29 cellular contexts compared by ENCODE assay signal in the genomic region with DNA sequence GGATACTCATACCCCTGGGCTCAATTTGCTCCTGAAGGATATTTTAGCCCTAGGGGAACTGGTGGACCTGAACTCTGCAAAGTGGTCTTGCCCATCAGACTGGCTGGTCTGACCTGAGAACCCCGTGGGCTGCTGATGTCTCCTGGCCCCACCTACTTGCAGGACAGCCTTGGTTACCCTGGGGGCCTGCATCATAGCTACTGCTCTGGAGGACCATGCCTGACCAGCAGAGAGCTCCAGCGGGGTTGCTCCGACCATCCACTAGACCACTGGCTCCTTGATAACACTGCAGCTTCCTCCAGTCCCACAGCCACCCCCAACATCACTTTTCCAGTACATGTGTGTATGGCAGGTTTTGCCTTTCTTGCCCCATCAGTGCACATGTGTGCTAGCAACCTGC.
A peak's percentile ranks its signal among the peaks of the same experiment; 100 is the strongest.
DNase-seq lines count a peak whose midpoint lies in the region; ATAC-seq, FAIRE-seq and TF ChIP-seq lines count a peak whose summit lies in the region.
"Had no signal": no experiment of that assay in that cellular context is flagged by ENCODE, and none has a peak within 500 bp of the region (broad histone marks: within the 10 kb centered on the region; RNA-seq: fewer than 3 reads in every experiment).

No MANE protein-coding gene starts in this region.

- intact Hi-C loops in sigmoid colon (cut with DNase I), result no loop called here
- intact Hi-C loops in upper lobe of right lung (cut with DNase I), result no loop called here

- H2AFZ ChIP-seq in astrocyte (ENCODE audit: low read depth, low read length), result no peak overlapping the region

- H3K36me3 ChIP-seq in astrocyte (ENCODE audit: insufficient read depth, low read length) (no peaks in the 10 kb centered on the region), sigmoid colon (no peaks in the 10 kb centered on the region), upper lobe of right lung (no peaks in the 10 kb centered on the region), brain microvascular endothelial cell (replicated peaks) (no peaks in the 10 kb centered on the region)
- H3K36me3 ChIP-seq: BE2C, BLaER1 had no signal

- no peak overlapping the region for H3K4me3 Mint-ChIP-seq in astrocyte (ENCODE audit: unreplicated experiment)
- H3K4me3 Mint-ChIP-seq in stimulated activated memory B cell treated with anti-CD40 and anti-IgM and Interleukin-4, amounts not matched to agents 10 μg/mL and 1 μg/mL and 100 μg/mL, for 72 hours, result no peak overlapping the region
- H3K4me3 Mint-ChIP-seq: CD14-positive monocyte; CD4-positive, alpha-beta memory T cell; CD8-positive, alpha-beta memory T cell had no signal

- in situ Hi-C loops in brain microvascular endothelial cell (cut with HindIII; ENCODE audit: low pct_ligation_motif_present, low sequenced_read_pairs), result no loop called here

- H3K27ac Mint-ChIP-seq in astrocyte (ENCODE audit: unreplicated experiment), result peak overlapping the region; percentile 24
- no peak overlapping the region for H3K27ac Mint-ChIP-seq in stimulated activated memory B cell treated with anti-CD40 and anti-IgM and Interleukin-4, amounts not matched to agents 10 μg/mL and 1 μg/mL and 100 μg/mL, for 72 hours
- H3K27ac Mint-ChIP-seq: CD4-positive, alpha-beta memory T cell; CD4-positive, CD25-positive, alpha-beta regulatory T cell; CD8-positive, alpha-beta memory T cell had no signal

- no peak overlapping the region for H3K4me2 ChIP-seq in astrocyte (ENCODE audit: low read length)
- H3K4me2 ChIP-seq: BLaER1 had no signal

- no peak for TF ChIP-seq EP300 in sigmoid colon (IDR thresholded peaks at IDR 0.05)

- H3K36me3 Mint-ChIP-seq in astrocyte (ENCODE audit: low read depth, unreplicated experiment), result no peaks in the 10 kb centered on the region
- no peaks in the 10 kb centered on the region for H3K36me3 Mint-ChIP-seq in stimulated activated memory B cell treated with anti-CD40 and anti-IgM and Interleukin-4, amounts not matched to agents 10 μg/mL and 1 μg/mL and 100 μg/mL, for 72 hours
- H3K36me3 Mint-ChIP-seq: CD14-positive monocyte; CD4-positive, alpha-beta memory T cell; CD4-positive, CD25-positive, alpha-beta regulatory T cell; CD8-positive, alpha-beta memory T cell had no signal

- H4K20me1 ChIP-seq in astrocyte (ENCODE audit: insufficient read depth, low read length), result no peaks in the 10 kb centered on the region
- H4K20me1 ChIP-seq: BLaER1 had no signal

- FAIRE-seq in astrocyte (lab: Jason Lieb, UNC), result no peak
- FAIRE-seq: A204.1, GM12878, GM12892, GM18507 had no signal

- H3K27ac ChIP-seq in astrocyte (ENCODE audit: low read depth, low read length), result no peak overlapping the region
- H3K27ac ChIP-seq in coronary artery, result no peak overlapping the region
- H3K27ac ChIP-seq in sigmoid colon, result no peak overlapping the region
- H3K27ac ChIP-seq in upper lobe of right lung, result no peak overlapping the region
- no peak overlapping the region for H3K27ac ChIP-seq in brain microvascular endothelial cell
- H3K27ac ChIP-seq: BLaER1 had no signal

- no peaks in the 10 kb centered on the region for H3K9me3 ChIP-seq in astrocyte (ENCODE audit: insufficient read depth, low read depth, low read length)
- no peaks in the 10 kb centered on the region for H3K9me3 ChIP-seq in sigmoid colon
- no peaks in the 10 kb centered on the region for H3K9me3 ChIP-seq in upper lobe of right lung
- H3K9me3 ChIP-seq: BE2C, BLaER1 had no signal

- no peak for TF ChIP-seq POLR2A in sigmoid colon (IDR thresholded peaks at IDR 0.05)

- H3K9me3 Mint-ChIP-seq in astrocyte (ENCODE audit: unreplicated experiment), result peaks cover 3% of the 10 kb centered on the region
- peaks cover 7% of the 10 kb centered on the region for H3K9me3 Mint-ChIP-seq in stimulated activated memory B cell treated with anti-CD40 and anti-IgM and Interleukin-4, amounts not matched to agents 10 μg/mL and 1 μg/mL and 100 μg/mL, for 72 hours

- H3K4me1 ChIP-seq in astrocyte (ENCODE audit: insufficient read depth, low read length) (no peaks in the 10 kb centered on the region), sigmoid colon (no peaks in the 10 kb centered on the region), upper lobe of right lung (no peaks in the 10 kb centered on the region)
- H3K4me1 ChIP-seq: BE2C, BLaER1 had no signal

- no peaks in the 10 kb centered on the region for H3K79me2 ChIP-seq in astrocyte (ENCODE audit: insufficient read depth, low read length)

- no peak for ATAC-seq in upper lobe of right lung
- no peak for ATAC-seq in activated CD4-positive, CD25-positive, alpha-beta regulatory T cell treated with anti-CD3 and anti-CD28 coated beads, Interleukin-2, amount 50 U/mL, for 24 hours
- no peak for ATAC-seq in stimulated activated memory B cell treated with anti-CD40 and anti-IgM and Interleukin-4, amounts not matched to agents 10 μg/mL and 1 μg/mL and 100 μg/mL, for 72 hours
- ATAC-seq: GM12878 had no signal

- no peaks in the 10 kb centered on the region for H3K4me1 Mint-ChIP-seq in astrocyte (ENCODE audit: low read depth, unreplicated experiment)
- H3K4me1 Mint-ChIP-seq in stimulated activated memory B cell treated with anti-CD40 and anti-IgM and Interleukin-4, amounts not matched to agents 10 μg/mL and 1 μg/mL and 100 μg/mL, for 72 hours, result no peaks in the 10 kb centered on the region
- H3K4me1 Mint-ChIP-seq: CD14-positive monocyte; CD4-positive, alpha-beta memory T cell; CD4-positive, CD25-positive, alpha-beta regulatory T cell; CD8-positive, alpha-beta memory T cell had no signal

- H3K4me3 ChIP-seq in astrocyte (ENCODE audit: insufficient read depth, low read depth, low read length) (no peak overlapping the region), coronary artery (no peak overlapping the region), sigmoid colon (no peak overlapping the region), upper lobe of right lung (no peak overlapping the region), brain microvascular endothelial cell (ENCODE audit: low read depth, low read length) (no peak overlapping the region)
- H3K4me3 ChIP-seq: BLaER1, GM12878 had no signal

- DNase-seq in astrocyte (ENCODE audit: low read depth) (no peak), coronary artery (ENCODE audit: low spot score) (peak; percentile 57), sigmoid colon (peak; percentile 24), upper lobe of right lung (peak; percentile 26), hepatic stellate cell (ENCODE audit: low spot score) (no peak), brain microvascular endothelial cell (no peak)
- DNase-seq: 8988T; ACHN; BE2C; C1 segment of cervical spinal cord; CD4-positive, alpha-beta memory T cell; CD4-positive, CD25-positive, alpha-beta regulatory T cell; CD8-positive, alpha-beta memory T cell; COR-L47; DMS 273 treated with DMSO at 0.1 percent for 48 hours; DMS153; DMS53; DMS79; DND-41; EL; GDM1 had no signal

- no peak for TF ChIP-seq CTCF in astrocyte (IDR thresholded peaks at IDR 0.05; ENCODE audit: insufficient read depth, low read depth, low read length)
- no peak for TF ChIP-seq CTCF in coronary artery (IDR thresholded peaks at IDR 0.05)
- no peak for TF ChIP-seq CTCF in sigmoid colon (IDR thresholded peaks at IDR 0.05)
- no peak for TF ChIP-seq CTCF in upper lobe of right lung (IDR thresholded peaks at IDR 0.05)
- no peak for TF ChIP-seq CTCF in brain microvascular endothelial cell (IDR thresholded peaks at IDR 0.05; ENCODE audit: low read depth, low read length, missing control alignments)

- H3K27me3 ChIP-seq in astrocyte (ENCODE audit: insufficient read depth, low read length), result no peaks in the 10 kb centered on the region
- no peaks in the 10 kb centered on the region for H3K27me3 ChIP-seq in sigmoid colon
- no peaks in the 10 kb centered on the region for H3K27me3 ChIP-seq in upper lobe of right lung
- no peaks in the 10 kb centered on the region for H3K27me3 ChIP-seq in brain microvascular endothelial cell (replicated peaks)
- H3K27me3 ChIP-seq: BE2C, BLaER1 had no signal

- H3K9ac ChIP-seq in astrocyte (ENCODE audit: low read length), result no peak overlapping the region
- H3K9ac ChIP-seq: BLaER1 had no signal

- peaks cover 2% of the 10 kb centered on the region for H3K27me3 Mint-ChIP-seq in astrocyte (ENCODE audit: low read depth, unreplicated experiment)
- H3K27me3 Mint-ChIP-seq in stimulated activated memory B cell treated with anti-CD40 and anti-IgM and Interleukin-4, amounts not matched to agents 10 μg/mL and 1 μg/mL and 100 μg/mL, for 72 hours, result no peaks in the 10 kb centered on the region
- H3K27me3 Mint-ChIP-seq: CD8-positive, alpha-beta memory T cell had no signal

- 82 to 85% methylated on average over 3 of the region's 3 CpGs for WGBS in sigmoid colon, 2 donors

Comparison
In these comparisons a context has a peak if more than half of its experiments do, and no peak if none do; other contexts are left out.
1. DNase-seq: peak in coronary artery (single experiment), sigmoid colon (single experiment) and upper lobe of right lung (single experiment); none in astrocyte (single experiment), hepatic stellate cell (single experiment) and brain microvascular endothelial cell (single experiment).